Comparison of ENCODE assay signal across 16 cellular contexts in genomic region chrY:14330362-14330761, GRCh38.
DNase-seq lines count a peak whose midpoint lies in the region; ATAC-seq lines count a peak whose summit lies in the region.
"Had no signal": no experiment of that assay in that cellular context is flagged by ENCODE, and none has a peak within 500 bp of the region (broad histone marks: within the 10 kb centered on the region; RNA-seq: fewer than 3 reads in every experiment).

No MANE protein-coding gene starts in this region.

- H3K36me3 Mint-ChIP-seq in activated naive CD4-positive, alpha-beta T cell treated with anti-CD3 and anti-CD28 coated beads, Interleukin-2, amount 50 U/mL, for 72 hours, result no peaks in the 10 kb centered on the region
- H3K36me3 Mint-ChIP-seq in activated T-helper 17 cell treated with anti-CD3 and anti-CD28 coated beads, Interleukin-2, amount 50 U/mL, for 72 hours (ENCODE audit: low read depth), result no peaks in the 10 kb centered on the region
- H3K36me3 Mint-ChIP-seq in stimulated activated effector memory CD8-positive, alpha-beta T cell treated with anti-CD3 and anti-CD28 coated beads, Interleukin-12 subunit alpha, Interleukin-12 subunit beta, amount 100 ng/mL, for 72 hours, result no peaks in the 10 kb centered on the region
- H3K36me3 Mint-ChIP-seq: CD8-positive, alpha-beta T cell had no signal

- H3K27ac Mint-ChIP-seq in activated naive CD4-positive, alpha-beta T cell treated with anti-CD3 and anti-CD28 coated beads, Interleukin-2, amount 50 U/mL, for 72 hours, result no peak overlapping the region
- H3K27ac Mint-ChIP-seq in activated T-helper 17 cell treated with anti-CD3 and anti-CD28 coated beads, Interleukin-2, amount 50 U/mL, for 72 hours, result no peak overlapping the region
- no peak overlapping the region for H3K27ac Mint-ChIP-seq in stimulated activated effector memory CD8-positive, alpha-beta T cell treated with anti-CD3 and anti-CD28 coated beads, Interleukin-12 subunit alpha, Interleukin-12 subunit beta, amount 100 ng/mL, for 72 hours
- no peak overlapping the region for H3K27ac Mint-ChIP-seq in stimulated activated naive CD8-positive, alpha-beta T cell treated with anti-CD3 and anti-CD28 coated beads, Interleukin-15, amount 100 ng/mL, for 72 hours
- H3K27ac Mint-ChIP-seq: B cell; CD4-positive, alpha-beta T cell; CD8-positive, alpha-beta T cell had no signal

- H3K27me3 Mint-ChIP-seq in activated T-helper 17 cell treated with anti-CD3 and anti-CD28 coated beads, Interleukin-2, amount 50 U/mL, for 72 hours, result no peaks in the 10 kb centered on the region
- H3K27me3 Mint-ChIP-seq in stimulated activated naive CD8-positive, alpha-beta T cell treated with anti-CD3 and anti-CD28 coated beads, Interleukin-15, amount 100 ng/mL, for 72 hours, result no peaks in the 10 kb centered on the region
- H3K27me3 Mint-ChIP-seq: B cell; CD4-positive, alpha-beta T cell had no signal

- H3K9me3 Mint-ChIP-seq in activated naive CD4-positive, alpha-beta T cell treated with anti-CD3 and anti-CD28 coated beads, Interleukin-2, amount 50 U/mL, for 72 hours, result no peaks in the 10 kb centered on the region
- H3K9me3 Mint-ChIP-seq in activated T-helper 17 cell treated with anti-CD3 and anti-CD28 coated beads, Interleukin-2, amount 50 U/mL, for 72 hours, result no peaks in the 10 kb centered on the region
- no peaks in the 10 kb centered on the region for H3K9me3 Mint-ChIP-seq in stimulated activated effector memory CD8-positive, alpha-beta T cell treated with anti-CD3 and anti-CD28 coated beads, Interleukin-12 subunit alpha, Interleukin-12 subunit beta, amount 100 ng/mL, for 72 hours
- no peaks in the 10 kb centered on the region for H3K9me3 Mint-ChIP-seq in stimulated activated naive CD8-positive, alpha-beta T cell treated with anti-CD3 and anti-CD28 coated beads, Interleukin-15, amount 100 ng/mL, for 72 hours
- H3K9me3 Mint-ChIP-seq: CD4-positive, alpha-beta T cell; CD8-positive, alpha-beta T cell had no signal

- ATAC-seq in activated naive CD4-positive, alpha-beta T cell treated with anti-CD3 and anti-CD28 coated beads, Interleukin-2, amount 50 U/mL, for 72 hours, result peak; percentile 43 to 45
- ATAC-seq in activated T-helper 17 cell treated with anti-CD3 and anti-CD28 coated beads, Interleukin-2, amount 50 U/mL, for 72 hours (replicated peaks), result peak; percentile 53
- ATAC-seq in stimulated activated effector memory CD8-positive, alpha-beta T cell treated with anti-CD3 and anti-CD28 coated beads, Interleukin-12 subunit alpha, Interleukin-12 subunit beta, amount 100 ng/mL, for 72 hours, result peak; percentile 36
- ATAC-seq in stimulated activated naive CD8-positive, alpha-beta T cell treated with anti-CD3 and anti-CD28 coated beads, Interleukin-15, amount 100 ng/mL, for 72 hours, result peak; percentile 19
- ATAC-seq: A549; CD8-positive, alpha-beta T cell had no signal

- no peak for DNase-seq in activated naive CD4-positive, alpha-beta T cell treated with anti-CD3 and anti-CD28 coated beads, Interleukin-2, amount 50 U/mL, for 72 hours (ENCODE audit: low spot score in 2 of 2)
- DNase-seq in activated naive CD4-positive, alpha-beta T cell treated with anti-CD3 and anti-CD28 coated beads, Interleukin-2, amount 50 U/mL, for 16 hours, result no peak
- DNase-seq in stimulated activated effector memory CD8-positive, alpha-beta T cell treated with anti-CD3 and anti-CD28 coated beads, Interleukin-12 subunit alpha, Interleukin-12 subunit beta, amount 100 ng/mL, for 72 hours (ENCODE audit: low spot score in 2 of 2), result no peak
- DNase-seq in stimulated activated naive CD8-positive, alpha-beta T cell treated with anti-CD3 and anti-CD28 coated beads, Interleukin-15, amount 100 ng/mL, for 72 hours, result no peak
- DNase-seq in NCI-H526 (lab: John Stamatoyannopoulos, UW) (no peak), HPDE6-E6E7 (ENCODE audit: extremely low spot score) (no peak)
- DNase-seq: AML-193; Caco-2; Calu3; CD4-positive, alpha-beta T cell; CD8-positive, alpha-beta T cell; DMS79 treated with DMSO at 0.1 percent for 48 hours; GF-D8 had no signal

- H3K4me1 Mint-ChIP-seq in activated T-helper 17 cell treated with anti-CD3 and anti-CD28 coated beads, Interleukin-2, amount 50 U/mL, for 72 hours, result peaks cover 9% of the 10 kb centered on the region
- peaks cover 12% of the 10 kb centered on the region for H3K4me1 Mint-ChIP-seq in stimulated activated effector memory CD8-positive, alpha-beta T cell treated with anti-CD3 and anti-CD28 coated beads, Interleukin-12 subunit alpha, Interleukin-12 subunit beta, amount 100 ng/mL, for 72 hours
- peaks cover 14% of the 10 kb centered on the region for H3K4me1 Mint-ChIP-seq in stimulated activated naive CD8-positive, alpha-beta T cell treated with anti-CD3 and anti-CD28 coated beads, Interleukin-15, amount 100 ng/mL, for 72 hours
- H3K4me1 Mint-ChIP-seq: B cell had no signal

- H3K4me3 Mint-ChIP-seq in activated T-helper 17 cell treated with anti-CD3 and anti-CD28 coated beads, Interleukin-2, amount 50 U/mL, for 72 hours, result no peak overlapping the region
- no peak overlapping the region for H3K4me3 Mint-ChIP-seq in stimulated activated effector memory CD8-positive, alpha-beta T cell treated with anti-CD3 and anti-CD28 coated beads, Interleukin-12 subunit alpha, Interleukin-12 subunit beta, amount 100 ng/mL, for 72 hours
- no peak overlapping the region for H3K4me3 Mint-ChIP-seq in stimulated activated naive CD8-positive, alpha-beta T cell treated with anti-CD3 and anti-CD28 coated beads, Interleukin-15, amount 100 ng/mL, for 72 hours
- H3K4me3 Mint-ChIP-seq: B cell; CD4-positive, alpha-beta T cell; CD8-positive, alpha-beta T cell had no signal
